In the genomic region with DNA sequence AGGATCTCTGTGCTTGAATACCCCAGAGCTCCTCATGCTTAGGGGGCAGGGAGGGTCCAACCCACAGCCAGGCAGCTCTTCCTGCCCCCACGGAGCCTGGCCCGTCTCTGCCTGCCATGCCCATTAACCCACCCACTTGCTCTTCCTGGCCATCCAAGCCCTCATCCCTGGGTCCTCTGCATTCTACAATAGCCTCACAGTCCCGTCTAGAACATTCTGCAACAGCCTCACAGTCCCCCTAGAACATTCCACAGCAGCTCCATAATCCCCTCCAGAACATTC, we compare ENCODE assay signal across 27 cellular contexts. TPM values are rescaled to one million over a fixed set of nuclear protein-coding genes. Genes with fewer than 3 reads are reported as not detected.
"Had no signal": no experiment of that assay in that cellular context is flagged by ENCODE, and none has a peak within 500 bp of the region (broad histone marks: within the 10 kb centered on the region; RNA-seq: fewer than 3 reads in every experiment).

No MANE protein-coding gene starts in this region.

- DNase-seq: activated CD4-positive, alpha-beta T cell treated with anti-CD3 and anti-CD28 coated beads, Interleukin-2, amount 50 U/mL, for 1 hour; activated CD4-positive, CD25-positive, alpha-beta regulatory T cell treated with anti-CD3 and anti-CD28 coated beads, Interleukin-2, amount 50 U/mL, for 72 hours; activated naive CD4-positive, alpha-beta T cell treated with anti-CD3 and anti-CD28 coated beads for 36 hours; activated T-cell treated with anti-CD3 and anti-CD28 coated beads, Interleukin-2, amount 50 U/mL, for 4 hours; anterior cingulate cortex; effector CD4-positive, alpha-beta T cell; mesendoderm; naive B cell; stimulated activated CD4-positive, alpha-beta T cell treated with anti-CD3 and anti-CD28 coated beads, Interleukin-12 subunit alpha, Interleukin-12 subunit beta, amount 100 ng/mL, for 4 hours; stimulated activated CD4-positive, alpha-beta T cell treated with anti-CD3 and anti-CD28 coated beads, Interleukin-4, amount 100 ng/mL, for 4 hours; testis; WERI-Rb-1 had no signal

- H3K36me3 Mint-ChIP-seq: type B pancreatic cell had no signal

- H3K4me3 Mint-ChIP-seq: activated naive CD4-positive, alpha-beta T cell treated with anti-CD3 and anti-CD28 coated beads for 36 hours; activated T-cell treated with anti-CD3 and anti-CD28 coated beads, Interleukin-2, amount 50 U/mL, for 4 hours; dendritic cell treated with granulocyte-macrophage colony-stimulating factor and Interleukin-4, amounts not matched to agents 40 ng/mL and 50 ng/mL, for 4 days; naive B cell; type B pancreatic cell had no signal

- H3K27ac ChIP-seq: body of pancreas, lower lobe of right lung, parathyroid adenoma, testis, WERI-Rb-1 had no signal

- H3K27ac Mint-ChIP-seq: activated naive CD4-positive, alpha-beta T cell treated with anti-CD3 and anti-CD28 coated beads for 36 hours; dendritic cell treated with granulocyte-macrophage colony-stimulating factor and Interleukin-4, amounts not matched to agents 40 ng/mL and 50 ng/mL, for 4 days; type B pancreatic cell had no signal

- H3K9me3 ChIP-seq: body of pancreas, testis had no signal

- H3K9me3 Mint-ChIP-seq: activated naive CD4-positive, alpha-beta T cell treated with anti-CD3 and anti-CD28 coated beads for 36 hours; activated T-cell treated with anti-CD3 and anti-CD28 coated beads, Interleukin-2, amount 50 U/mL, for 4 hours; dendritic cell treated with granulocyte-macrophage colony-stimulating factor and Interleukin-4, amounts not matched to agents 40 ng/mL and 50 ng/mL, for 4 days; type B pancreatic cell had no signal

- H3K36me3 ChIP-seq: heart left ventricle, lower lobe of right lung, WERI-Rb-1 had no signal

- ATAC-seq: activated T-cell treated with anti-CD3 and anti-CD28 coated beads, Interleukin-2, amount 50 U/mL, for 4 hours; body of pancreas; heart left ventricle; left lobe of liver; lower lobe of right lung; right cardiac atrium; SK-N-SH treated with all-trans-retinoic acid at 6 μM for 48 hours had no signal

- H3K4me1 Mint-ChIP-seq: naive B cell had no signal

- H3K27me3 Mint-ChIP-seq: type B pancreatic cell had no signal

- H3K4me3 ChIP-seq: body of pancreas, heart left ventricle, lower lobe of right lung, testis had no signal

- H3K9ac ChIP-seq: parathyroid adenoma had no signal

- H3K4me1 ChIP-seq: parathyroid adenoma had no signal

- H3K27me3 ChIP-seq: body of pancreas, heart left ventricle, testis had no signal

RNA-seq across cellular contexts. Expression of gene TSPAN32, which starts 15.1 kb away (rescaled TPM):
- total RNA-seq: epithelial cell of proximal tubule, pulmonary artery endothelial cell had no signal

RNA-seq across cellular contexts. Expression of gene C11orf21, which starts 15.2 kb away (rescaled TPM):
- total RNA-seq: epithelial cell of proximal tubule, fibroblast of villous mesenchyme, kidney epithelial cell, pulmonary artery endothelial cell had no signal

RNA-seq across cellular contexts. Expression of gene ASCL2, which starts 46.5 kb away (rescaled TPM):
- total RNA-seq: activated naive CD4-positive, alpha-beta T cell treated with anti-CD3 and anti-CD28 coated beads for 36 hours; cardiac septum; fibroblast of villous mesenchyme; kidney epithelial cell; pulmonary artery endothelial cell; skeletal muscle tissue had no signal
